Comparison of ENCODE assay signal across 22 cellular contexts in the genomic region with DNA sequence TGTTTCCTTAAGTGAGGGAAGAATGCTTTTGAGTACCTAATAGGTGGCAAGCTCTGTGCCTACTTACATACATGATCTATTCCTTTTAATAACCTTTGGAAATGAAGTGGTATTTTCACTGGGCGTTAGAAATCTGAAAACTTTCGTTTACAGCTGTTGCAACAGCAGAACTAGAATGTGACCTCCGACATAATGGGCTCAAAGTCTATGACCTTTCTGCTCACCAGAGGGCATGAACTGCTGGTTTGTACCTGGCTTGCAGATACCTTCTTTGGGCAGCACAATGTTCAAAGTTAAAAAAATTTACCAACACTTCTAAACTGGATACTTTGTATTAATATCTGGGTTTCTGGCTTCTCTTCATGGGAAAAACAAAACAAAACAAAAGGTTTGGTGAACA. TPM values are rescaled to one million over a fixed set of nuclear protein-coding genes. Genes with fewer than 3 reads are reported as not detected.
DNase-seq lines count a peak whose midpoint lies in the region; ATAC-seq, FAIRE-seq and TF ChIP-seq lines count a peak whose summit lies in the region.
"Had no signal": no experiment of that assay in that cellular context is flagged by ENCODE, and none has a peak within 500 bp of the region (broad histone marks: within the 10 kb centered on the region; RNA-seq: fewer than 3 reads in every experiment).

No MANE protein-coding gene starts in this region.

- H3K36me3 Mint-ChIP-seq in MCF 10A (ENCODE audit: insufficient read depth, unreplicated experiment) (peaks cover 25% of the 10 kb centered on the region), WTC11 (peaks cover 20% of the 10 kb centered on the region), type B pancreatic cell (peaks cover 8% of the 10 kb centered on the region)

- no peaks in the 10 kb centered on the region for H3K27me3 ChIP-seq in breast epithelium
- H3K27me3 ChIP-seq in HepG2 (ENCODE audit: control insufficient read depth in 1 of 2, insufficient read depth in 2 of 2, low read length in 2 of 2), result no peaks in the 10 kb centered on the region
- H3K27me3 ChIP-seq: BLaER1 had no signal

- no peak overlapping the region for H3K27ac Mint-ChIP-seq in MCF 10A (ENCODE audit: low read depth, unreplicated experiment)
- peak overlapping the region; percentile 20; the same call in 1 of the 2 replicates for H3K27ac Mint-ChIP-seq in WTC11
- peak overlapping the region; percentile 18 for H3K27ac Mint-ChIP-seq in type B pancreatic cell
- H3K27ac Mint-ChIP-seq: IgD-negative memory B cell had no signal

- BruUV-seq in MCF 10A (replicated peaks; lab: Mats Ljungman, UMichigan) (TSS peak; percentile 6), HepG2 (replicated peaks; lab: Mats Ljungman, UMichigan) (no TSS peak)

- CTCF ChIA-PET in MCF 10A (lab: Yijun Ruan, JAX), result interaction anchor here (1.0 kb wide), 1 partner anchor 465 kb away, joined by 7 read pairs; no protein-coding TSS in a partner anchor
- CTCF ChIA-PET in WTC11 (lab: Charles Lee), result interaction anchor here (1.2 to 1.8 kb wide), 3 partner anchors 15 to 32 kb away, joined by 3 to 5 read pairs (median 3); no protein-coding TSS in a partner anchor
- CTCF ChIA-PET in HepG2 (lab: Yijun Ruan, JAX; ENCODE audit: low intra/inter-chr PET ratio, low total read pairs), result no interaction called here

- no peaks in the 10 kb centered on the region for H3K79me2 ChIP-seq in HepG2 (ENCODE audit: insufficient read depth, low read length)

- peaks cover 8% of the 10 kb centered on the region for H3K4me1 Mint-ChIP-seq in MCF 10A (ENCODE audit: insufficient read depth, unreplicated experiment)
- peaks cover 17% of the 10 kb centered on the region for H3K4me1 Mint-ChIP-seq in WTC11
- peaks cover 5% of the 10 kb centered on the region for H3K4me1 Mint-ChIP-seq in type B pancreatic cell (ENCODE audit: unreplicated experiment)

- H3K9me3 Mint-ChIP-seq in MCF 10A (ENCODE audit: unreplicated experiment) (no peaks in the 10 kb centered on the region), WTC11 (no peaks in the 10 kb centered on the region), type B pancreatic cell (no peaks in the 10 kb centered on the region)
- H3K9me3 Mint-ChIP-seq: CD8-positive, alpha-beta memory T cell; IgD-negative memory B cell had no signal

- no peak overlapping the region for H3K4me2 ChIP-seq in HepG2 (ENCODE audit: low read depth, low read length)
- H3K4me2 ChIP-seq: BLaER1, KMS-11 had no signal

- POLR2A ChIA-PET in MCF 10A (lab: Yijun Ruan, JAX) (interaction anchor here (0.6 to 0.8 kb wide), 2 partner anchors 12 to 23 kb away, joined by 3 read pairs; no protein-coding TSS in a partner anchor), WTC11 (lab: Charles Lee) (no interaction called here), HepG2 (lab: Yijun Ruan, JAX) (no interaction called here)

- H3K9me3 ChIP-seq in breast epithelium (no peaks in the 10 kb centered on the region), HepG2 (ENCODE audit: low read length) (no peaks in the 10 kb centered on the region)
- H3K9me3 ChIP-seq: BLaER1, HAP-1 had no signal

- H3K4me1 ChIP-seq in breast epithelium (no peaks in the 10 kb centered on the region), HepG2 (ENCODE audit: insufficient read depth, low read length) (peaks cover 47% of the 10 kb centered on the region)

- no peaks in the 10 kb centered on the region for H3K36me3 ChIP-seq in breast epithelium
- peaks cover 0 to 6% of the 10 kb centered on the region in 2 experiments; a peak in 2 of 5 replicates for H3K36me3 ChIP-seq in HepG2 (replicated peaks in 1 of 2; ENCODE audit: control insufficient read depth in 1 of 2, insufficient read depth in 2 of 2, low read length in 2 of 2)
- H3K36me3 ChIP-seq: HAP-1 had no signal

- no peak overlapping the region for H3K9ac ChIP-seq in HepG2 (ENCODE audit: insufficient read depth, low read depth, low read length)
- H3K9ac ChIP-seq: BLaER1, KMS-11 had no signal

- no peak for DNase-seq in MCF 10A (ENCODE audit: unreplicated experiment)
- DNase-seq in breast epithelium (ENCODE audit: low spot score in 2 of 2), result no peak
- DNase-seq in WTC11 (ENCODE audit: low spot score), result no peak
- no peak for DNase-seq in HepG2 (ENCODE audit: low spot score)
- no peak for DNase-seq in type B pancreatic cell (ENCODE audit: extremely low spot score, unreplicated experiment)
- no peak for DNase-seq in effector CD8-positive, alpha-beta T cell (lab: John Stamatoyannopoulos, UW)
- DNase-seq in epidermal melanocyte (ENCODE audit: insufficient read length, low spot score), result no peak
- no peak for DNase-seq in iPS-NIHi7 (ENCODE audit: extremely low spot score)
- DNase-seq: CD8-positive, alpha-beta memory T cell; DMS79 treated with DMSO at 0.1 percent for 48 hours; GF-D8; GOT3; NCI-H1048; NCI-H1694 treated with DMSO at 0.1 percent for 48 hours; SHP77 treated with DMSO at 0.1 percent for 48 hours had no signal

- TF ChIP-seq CTCF in MCF 10A (IDR thresholded peaks at IDR 0.05; ENCODE audit: unreplicated experiment) (no peak), breast epithelium (IDR thresholded peaks at IDR 0.05) (no peak), WTC11 (IDR thresholded peaks at IDR 0.05) (no peak), HepG2 (CRISPR knock-in tag; IDR thresholded peaks at IDR 0.05) (no peak), type B pancreatic cell (conservative IDR thresholded peaks at IDR 0.05) (no peak)

- intact Hi-C loops in MCF 10A (cut with micrococcal nuclease) (no loop called here), breast epithelium (cut with DNase I; ENCODE audit: low total_unique reads) (no loop called here), HepG2 (cut with micrococcal nuclease; ENCODE audit: unreplicated experiment) (loop anchor here (2.0 kb wide), 1 partner anchor 31 kb away; no protein-coding TSS in a partner anchor)

- TF ChIP-seq EP300 in HepG2 (IDR thresholded peaks at IDR 0.05; ENCODE audit: low read depth in 2 of 2, low read length in 2 of 2) (no peak), HepG2 (CRISPR knock-in tag; IDR thresholded peaks at IDR 0.05; ENCODE audit: borderline replicate concordance) (no peak)

- no peak overlapping the region for H3K4me3 Mint-ChIP-seq in MCF 10A (ENCODE audit: unreplicated experiment)
- no peak overlapping the region for H3K4me3 Mint-ChIP-seq in WTC11
- no peak overlapping the region for H3K4me3 Mint-ChIP-seq in type B pancreatic cell
- H3K4me3 Mint-ChIP-seq: CD8-positive, alpha-beta memory T cell; IgD-negative memory B cell had no signal

- FAIRE-seq in HepG2 (lab: Jason Lieb, UNC), result no peak
- FAIRE-seq: A204.1, GM12891 had no signal

- no peaks in the 10 kb centered on the region for H4K20me1 ChIP-seq in HepG2 (ENCODE audit: insufficient read depth, low read length)
- H4K20me1 ChIP-seq: BLaER1 had no signal

- 7% methylated on average over 3 of the region's 3 CpGs for WGBS in HepG2 (ENCODE audit: low lambda C conversion rate)

- H2AFZ ChIP-seq in HepG2 (ENCODE audit: low read length), result no peak overlapping the region

- no peak for TF ChIP-seq RAD21 in HepG2 (CRISPR knock-in tag; IDR thresholded peaks at IDR 0.05)

- TF ChIP-seq POLR2A in breast epithelium (IDR thresholded peaks at IDR 0.05) (no peak), HepG2 (IDR thresholded peaks at IDR 0.05; ENCODE audit: insufficient read depth in 1 of 2, low read depth in 2 of 2, low read length in 2 of 2) (no peak)

- H3K27ac ChIP-seq in breast epithelium (no peak overlapping the region), HepG2 (ENCODE audit: extremely low read length, insufficient read depth, low read length) (no peak overlapping the region)
- H3K27ac ChIP-seq: BLaER1, KMS-11 had no signal

- ATAC-seq in WTC11, result no peak
- ATAC-seq in HepG2, result no peak

- H3K4me3 ChIP-seq in breast epithelium (no peak overlapping the region), HepG2 (replicated peaks in 1 of 3; ENCODE audit: insufficient read depth in 1 of 3, low read depth in 2 of 3, low read length in 3 of 3) (no peak overlapping the region)
- H3K4me3 ChIP-seq: BLaER1, HAP-1 had no signal

- in situ Hi-C loops in HepG2 (cut with HindIII; ENCODE audit: extremely low pct_ligation_motif_present, low pct_unique_long_range_greater_than_20kb), result no loop called here

- H3K27me3 Mint-ChIP-seq in MCF 10A (ENCODE audit: insufficient read depth, unreplicated experiment) (no peaks in the 10 kb centered on the region), WTC11 (ENCODE audit: low read depth) (no peaks in the 10 kb centered on the region), type B pancreatic cell (no peaks in the 10 kb centered on the region)
- H3K27me3 Mint-ChIP-seq: CD8-positive, alpha-beta memory T cell; IgD-negative memory B cell had no signal

TF ChIP-seq in HepG2, 621 proteins besides CTCF, POLR2A, EP300 and RAD21 (continues in another document):
- peak; percentile 66; the same call in 1 of the 2 replicates for TF ChIP-seq NR2F6 (IDR thresholded peaks at IDR 0.05)
- TF ChIP-seq NR2F6 (CRISPR knock-in tag; IDR thresholded peaks at IDR 0.05), result peak; percentile 64; the same call in 1 of the 2 replicates
- peak; percentile 20; the same call in 1 of the 2 replicates for TF ChIP-seq CEBPB (IDR thresholded peaks at IDR 0.05; ENCODE audit: borderline replicate concordance, low read depth, low read length)

RNA-seq across cellular contexts. Expression of a gene that starts 24.3 kb away (rescaled TPM):
- total RNA-seq in MCF 10A (2022) (not detected in 2 replicates), breast epithelium (10 to 100 TPM in 2 of 3 donors, 1 to 10 TPM in 1; 4.7 to 46.5 (median 12.3) TPM), WTC11 (2021) (5.4 to 6.7 TPM (median 6.2 TPM) in 3 replicates), HepG2 (2016; rRNA removed; fragmentation: Illumina TruSeq; extraction: Trizol) (not detected in 2 replicates), type B pancreatic cell (ENCODE audit: low replicate concordance) (11.4 and 21.1 TPM in 2 replicates)
- not detected in 2 replicates for total RNA-seq in HepG2 (2016; cell fraction: cytosol; rRNA removed; fragmentation: Illumina TruSeq; extraction: Trizol; ENCODE audit: low read depth)
- total RNA-seq in HepG2 (2016; cell fraction: insoluble cytoplasmic fraction; rRNA removed; fragmentation: Illumina TruSeq; extraction: Trizol), result not detected in 2 replicates
- not detected in 2 replicates for total RNA-seq in HepG2 (2016; cell fraction: membrane; rRNA removed; fragmentation: Illumina TruSeq; extraction: Trizol)
- total RNA-seq in HepG2 (2016; cell fraction: nucleus; rRNA removed; fragmentation: Illumina TruSeq; extraction: Trizol), result not detected in 2 replicates
- polyA plus RNA-seq in HepG2 (2011; rRNA removed), result not detected in 2 replicates
- not detected in 2 replicates for polyA plus RNA-seq in HepG2 (2011; cell fraction: cytosol; rRNA removed)
- not detected in 2 replicates for polyA plus RNA-seq in HepG2 (2011; cell fraction: nucleus; rRNA removed)
- not detected in 2 replicates for polyA plus RNA-seq in HepG2 (2012)
- not detected in 2 replicates for polyA plus RNA-seq in HepG2 (2016; cell fraction: cytosol; fragmentation: Illumina TruSeq; extraction: Trizol; ENCODE audit: low read depth)
- polyA plus RNA-seq in HepG2 (2016; cell fraction: insoluble cytoplasmic fraction; fragmentation: Illumina TruSeq; extraction: Trizol; ENCODE audit: low read depth), result not detected in 2 replicates
- not detected in 2 replicates for polyA plus RNA-seq in HepG2 (2016; cell fraction: membrane; fragmentation: Illumina TruSeq; extraction: Trizol; ENCODE audit: low read depth)
- polyA plus RNA-seq in HepG2 (2016; cell fraction: nucleus; fragmentation: Illumina TruSeq; extraction: Trizol; ENCODE audit: insufficient read depth, low read depth), result not detected in 2 replicates
- polyA minus RNA-seq in HepG2 (2011; rRNA and poly(A)+ RNA removed; ENCODE audit: low replicate concordance), result not detected in 2 replicates
- polyA minus RNA-seq in HepG2 (2011; cell fraction: cytosol; rRNA and poly(A)+ RNA removed), result not detected in 2 replicates
- polyA minus RNA-seq in HepG2 (2011; cell fraction: nucleus; rRNA and poly(A)+ RNA removed), result not detected in 2 replicates
- total RNA-seq: CD8-positive, alpha-beta memory T cell had no signal
- polyA plus RNA-seq: AG04450; CD8-positive, alpha-beta memory T cell; IgD-negative memory B cell had no signal
